In genomic region chr7:126605553-126605952, GRCh38 we compare ENCODE assay signal across 20 cellular contexts.
"Had no signal": no experiment of that assay in that cellular context is flagged by ENCODE, and none has a peak within 500 bp of the region (broad histone marks: within the 10 kb centered on the region; RNA-seq: fewer than 3 reads in every experiment).

No MANE protein-coding gene starts in this region.

- H3K9me3 ChIP-seq: body of pancreas, left ventricle myocardium inferior, mucosa of descending colon, pancreas, sigmoid colon, spleen had no signal

- H3K36me3 Mint-ChIP-seq: activated naive CD8-positive, alpha-beta T cell; naive thymus-derived CD4-positive, alpha-beta T cell; type B pancreatic cell had no signal

- H3K27me3 Mint-ChIP-seq: activated CD8-positive, alpha-beta T cell treated with anti-CD3 and anti-CD28 coated beads for 36 hours; activated naive CD8-positive, alpha-beta T cell; naive thymus-derived CD4-positive, alpha-beta T cell; stimulated activated naive CD8-positive, alpha-beta T cell treated with anti-CD3 and anti-CD28 coated beads, Interleukin-15, Interleukin-2, amounts not matched to agents 100 ng/mL and 50 ng/mL, for 24 hours; type B pancreatic cell had no signal

- H3K4me1 ChIP-seq: body of pancreas, left ventricle myocardium inferior, pancreas, sigmoid colon, spleen had no signal

- H3K27me3 ChIP-seq: body of pancreas, hepatocyte, pancreas, sigmoid colon, spleen had no signal

- H3K4me2 ChIP-seq: hepatocyte had no signal

- H3K4me3 Mint-ChIP-seq: activated CD8-positive, alpha-beta T cell treated with anti-CD3 and anti-CD28 coated beads for 36 hours; activated naive CD8-positive, alpha-beta T cell; naive thymus-derived CD4-positive, alpha-beta T cell; stimulated activated naive CD8-positive, alpha-beta T cell treated with anti-CD3 and anti-CD28 coated beads, Interleukin-15, Interleukin-2, amounts not matched to agents 100 ng/mL and 50 ng/mL, for 24 hours; type B pancreatic cell had no signal

- H2AFZ ChIP-seq: hepatocyte had no signal

- H3K4me1 Mint-ChIP-seq: naive thymus-derived CD4-positive, alpha-beta T cell had no signal

- H3K27ac ChIP-seq: body of pancreas, coronary artery, hepatocyte, left ventricle myocardium inferior, pancreas, sigmoid colon, spleen had no signal

- H3K4me3 ChIP-seq: body of pancreas, coronary artery, hepatocyte, left ventricle myocardium inferior, mucosa of descending colon, pancreas, sigmoid colon, spleen had no signal

- H3K36me3 ChIP-seq: left ventricle myocardium inferior, pancreas, sigmoid colon, spleen had no signal

- H3K27ac Mint-ChIP-seq: activated CD8-positive, alpha-beta T cell treated with anti-CD3 and anti-CD28 coated beads for 36 hours; activated naive CD8-positive, alpha-beta T cell; naive thymus-derived CD4-positive, alpha-beta T cell; stimulated activated naive CD8-positive, alpha-beta T cell treated with anti-CD3 and anti-CD28 coated beads, Interleukin-15, Interleukin-2, amounts not matched to agents 100 ng/mL and 50 ng/mL, for 24 hours; type B pancreatic cell had no signal

- H3K79me2 ChIP-seq: hepatocyte had no signal

- H3K9me3 Mint-ChIP-seq: type B pancreatic cell had no signal

- ATAC-seq: activated CD8-positive, alpha-beta T cell treated with anti-CD3 and anti-CD28 coated beads for 36 hours; body of pancreas; esophagus mucosa; mucosa of descending colon; naive thymus-derived CD4-positive, alpha-beta T cell; pancreas had no signal

- DNase-seq: activated CD4-positive, alpha-beta T cell treated with anti-CD3 and anti-CD28 coated beads for 4 hours; activated CD8-positive, alpha-beta T cell treated with anti-CD3 and anti-CD28 coated beads for 36 hours; activated effector memory CD4-positive, alpha-beta T cell treated with anti-CD3 and anti-CD28 coated beads, Interleukin-2, amount 50 U/mL, for 16 hours; activated T-cell treated with anti-CD3 and anti-CD28 coated beads, Interleukin-2, amount 50 U/mL, for 48 hours; amygdala; body of pancreas; central memory CD4-positive, alpha-beta T cell; islet precursor cell; left ventricle myocardium inferior; mucosa of descending colon; naive thymus-derived CD4-positive, alpha-beta T cell; pancreas; sigmoid colon; spleen had no signal
